In genomic region chr14:102525213-102526143, GRCh38 we compare ENCODE assay signal across 1 cellular context.
A peak's percentile ranks its signal among the peaks of the same experiment; 100 is the strongest.
TF ChIP-seq lines count a peak whose summit lies in the region.

No MANE protein-coding gene starts in this region.

TF ChIP-seq in GM12878, 131 proteins besides CTCF, POLR2A, EP300 and RAD21 (continued from another document):
- TF ChIP-seq E2F4 (IDR thresholded peaks at IDR 0.05; ENCODE audit: low read depth, low read length) (no peak), IRF5 (IDR thresholded peaks at IDR 0.05; ENCODE audit: borderline replicate concordance) (no peak), BCLAF1 (IDR thresholded peaks at IDR 0.05) (no peak), RUNX3 (IDR thresholded peaks at IDR 0.05; ENCODE audit: low read length) (peak; percentile 47; the same call in 1 of the 2 replicates), SMARCA5 (IDR thresholded peaks at IDR 0.05) (0 out of 2 replicates have a peak, but pooled peaks have one; percentile 35), ZBTB40 (IDR thresholded peaks at IDR 0.05; ENCODE audit: borderline replicate concordance) (0 out of 2 replicates have a peak, but pooled peaks have one; percentile 24), RFX5 (IDR thresholded peaks at IDR 0.05; ENCODE audit: low read depth, low read length) (0 out of 2 replicates have a peak, but pooled peaks have one; percentile 11), ETV6 (conservative IDR thresholded peaks at IDR 0.05 in 1 of 2, IDR thresholded peaks at IDR 0.05 in 1 of 2; ENCODE audit: borderline replicate concordance in 1 of 2, low read depth in 1 of 2) (peak in 1 of 2 experiments; percentile 86; a peak in 2 of 4 replicates), ELK1 (IDR thresholded peaks at IDR 0.05; ENCODE audit: low read depth, low read length) (no peak), IKZF2 (IDR thresholded peaks at IDR 0.05) (peak in 1 of 2 experiments; percentile 30; a peak in 1 of 4 replicates), ZSCAN29 (IDR thresholded peaks at IDR 0.05) (peak; percentile 95), GATAD2B (conservative IDR thresholded peaks at IDR 0.05; ENCODE audit: low read depth) (0 out of 2 replicates have a peak, but pooled peaks have one; percentile 43), SPI1 (IDR thresholded peaks at IDR 0.05; ENCODE audit: borderline replicate concordance, insufficient read depth, low read depth, low read length) (peak; percentile 42; the same call in 1 of the 2 replicates), E2F8 (IDR thresholded peaks at IDR 0.05; ENCODE audit: low read depth, partially characterized antibody) (no peak)
